1 cellular context compared by ENCODE assay signal in genomic region chr2:242088471-242089212, GRCh38.
TF ChIP-seq lines count a peak whose summit lies in the region.

No MANE protein-coding gene starts in this region.

TF ChIP-seq in SK-N-SH treated with all-trans-retinoic acid at 6 μM for 48 hours, 23 proteins besides CTCF, POLR2A, EP300 and RAD21 (continued from another document):
- TF ChIP-seq ARNTL (CRISPR knock-in tag; IDR thresholded peaks at IDR 0.05; ENCODE audit: borderline replicate concordance, low read depth), result no peak
- no peak for TF ChIP-seq SNAI2 (CRISPR knock-in tag; IDR thresholded peaks at IDR 0.05)
